Comparison of ENCODE assay signal across 1 cellular context in genomic region chr17:41511130-41511529, GRCh38.
TF ChIP-seq lines count a peak whose summit lies in the region.

No MANE protein-coding gene starts in this region.

TF ChIP-seq in K562, 482 proteins besides CTCF, POLR2A, EP300 and RAD21 (continued from another document and continues in another):
- no peak for TF ChIP-seq FOXP4 (CRISPR knock-in tag; IDR thresholded peaks at IDR 0.05; ENCODE audit: borderline replicate concordance)
- peak; percentile 87 for TF ChIP-seq NFYB (IDR thresholded peaks at IDR 0.05; ENCODE audit: extremely low read depth, insufficient read length)
- peak; percentile 29 for TF ChIP-seq ZFP36 (IDR thresholded peaks at IDR 0.05; ENCODE audit: low read depth, low read length, partially characterized antibody)
- no peak for TF ChIP-seq HNRNPL (IDR thresholded peaks at IDR 0.05; ENCODE audit: low read depth, low read length)
- TF ChIP-seq ZNF395 (CRISPR knock-in tag; IDR thresholded peaks at IDR 0.05): no peak
- TF ChIP-seq NR2C2 (CRISPR knock-in tag; IDR thresholded peaks at IDR 0.05): no peak
- TF ChIP-seq NR2C2 (tag; IDR thresholded peaks at IDR 0.05): peak; percentile 16; the same call in 1 of the 2 replicates
- TF ChIP-seq ZKSCAN3 (CRISPR knock-in tag; IDR thresholded peaks at IDR 0.05): no peak
- peak; percentile 66 to 71 for TF ChIP-seq NRF1 (conservative IDR thresholded peaks at IDR 0.05 in 1 of 2, IDR thresholded peaks at IDR 0.05 in 1 of 2)
- TF ChIP-seq ZNF408 (CRISPR knock-in tag; IDR thresholded peaks at IDR 0.05; ENCODE audit: low read depth): no peak
- TF ChIP-seq SMARCE1 (IDR thresholded peaks at IDR 0.05): 0 out of 2 replicates have a peak, but pooled peaks have one; percentile 12
- peak; percentile 64 for TF ChIP-seq MYNN (IDR thresholded peaks at IDR 0.05)
- no peak for TF ChIP-seq MYNN (CRISPR knock-in tag; IDR thresholded peaks at IDR 0.05)
- peak; percentile 21; the same call in 1 of the 2 replicates for TF ChIP-seq MTA3 (IDR thresholded peaks at IDR 0.05; ENCODE audit: borderline replicate concordance)
- TF ChIP-seq HCFC1 (IDR thresholded peaks at IDR 0.05; ENCODE audit: low read depth, low read length): no peak
- no peak for TF ChIP-seq DLX4 (CRISPR knock-in tag; IDR thresholded peaks at IDR 0.05)
- no peak for TF ChIP-seq ZBTB34 (CRISPR knock-in tag; IDR thresholded peaks at IDR 0.05)
- no peak for TF ChIP-seq NR1H2 (CRISPR knock-in tag; IDR thresholded peaks at IDR 0.05)
- TF ChIP-seq GABPB1 (CRISPR knock-in tag; IDR thresholded peaks at IDR 0.05): no peak
- TF ChIP-seq KDM4B (IDR thresholded peaks at IDR 0.05; ENCODE audit: borderline replicate concordance in 2 of 2, low read depth in 1 of 2): no peak
- 0 out of 2 replicates have a peak, but pooled peaks have one; percentile 34 for TF ChIP-seq SMAD4 (CRISPR knock-in tag; conservative IDR thresholded peaks at IDR 0.05)
- TF ChIP-seq PCBP2 (IDR thresholded peaks at IDR 0.05; ENCODE audit: low read depth, low read length, poor library complexity, severe bottlenecking): no peak
- no peak for TF ChIP-seq YBX1 (IDR thresholded peaks at IDR 0.05)
- no peak for TF ChIP-seq C11orf30 (IDR thresholded peaks at IDR 0.05; ENCODE audit: low read depth)
- peak; percentile 62 for TF ChIP-seq ZNF592 (IDR thresholded peaks at IDR 0.05)
- no peak for TF ChIP-seq BRCA1 (IDR thresholded peaks at IDR 0.05)
- no peak for TF ChIP-seq BRCA1 (CRISPR knock-in tag; IDR thresholded peaks at IDR 0.05)
- TF ChIP-seq TRIM25 (IDR thresholded peaks at IDR 0.05; ENCODE audit: borderline replicate concordance): no peak
- TF ChIP-seq TAF1 (IDR thresholded peaks at IDR 0.05; ENCODE audit: control insufficient read depth, extremely low read depth, insufficient read depth, low read length, severe bottlenecking): no peak
- TF ChIP-seq CEBPG (CRISPR knock-in tag; IDR thresholded peaks at IDR 0.05): no peak
- TF ChIP-seq CEBPG (tag; conservative IDR thresholded peaks at IDR 0.05 in 1 of 2, IDR thresholded peaks at IDR 0.05 in 1 of 2): no peak
- TF ChIP-seq USF1 (CRISPR knock-in tag; IDR thresholded peaks at IDR 0.05): no peak
- TF ChIP-seq MNT (conservative IDR thresholded peaks at IDR 0.05): no peak
- TF ChIP-seq POLR2B (IDR thresholded peaks at IDR 0.05; ENCODE audit: low read depth, partially characterized antibody): no peak
- no peak for TF ChIP-seq KDM1A (IDR thresholded peaks at IDR 0.05)
- TF ChIP-seq THAP12 (CRISPR knock-in tag; IDR thresholded peaks at IDR 0.05): no peak
- no peak for TF ChIP-seq AFF1 (IDR thresholded peaks at IDR 0.05; ENCODE audit: low read depth in 1 of 2, partially characterized antibody in 2 of 2)
- TF ChIP-seq WHSC1 (IDR thresholded peaks at IDR 0.05; ENCODE audit: low read length): no peak
- TF ChIP-seq HMBOX1 (IDR thresholded peaks at IDR 0.05): no peak
- no peak for TF ChIP-seq TCF7 (IDR thresholded peaks at IDR 0.05; ENCODE audit: borderline replicate concordance)
